ENCODE assay signal across 34 cellular contexts in genomic region chr5:140544986-140545385, GRCh38.
"Had no signal": no experiment of that assay in that cellular context is flagged by ENCODE, and none has a peak within 500 bp of the region (broad histone marks: within the 10 kb centered on the region; RNA-seq: fewer than 3 reads in every experiment).

No MANE protein-coding gene starts in this region.

- H3K27me3 Mint-ChIP-seq: activated CD4-positive, alpha-beta T cell treated with anti-CD3 and anti-CD28 coated beads for 36 hours; activated naive CD8-positive, alpha-beta T cell treated with anti-CD3 and anti-CD28 coated beads for 36 hours; stimulated activated naive CD8-positive, alpha-beta T cell treated with anti-CD3 and anti-CD28 coated beads, Interleukin-15, Interleukin-2, amounts not matched to agents 100 ng/mL and 50 ng/mL, for 24 hours; type B pancreatic cell had no signal

- H3K9ac ChIP-seq: SK-N-SH had no signal

- H3K9me3 ChIP-seq: ascending aorta, colonic mucosa, gastroesophageal sphincter, ovary, prostate gland, SK-N-SH, thoracic aorta, uterus had no signal

- H3K4me3 ChIP-seq: ascending aorta, cardiac muscle cell, colonic mucosa, dorsolateral prefrontal cortex, gastroesophageal sphincter, ovary, prostate gland, skin epidermis, thoracic aorta, uterus had no signal

- H3K27me3 ChIP-seq: ascending aorta, cardiac muscle cell, colonic mucosa, dorsolateral prefrontal cortex, gastroesophageal sphincter, ovary, uterus had no signal

- H3K36me3 ChIP-seq: ovary, uterus had no signal

- ATAC-seq: activated CD4-positive, alpha-beta T cell treated with anti-CD3 and anti-CD28 coated beads for 36 hours; activated T-cell treated with anti-CD3 and anti-CD28 coated beads, Interleukin-2, amount 50 U/mL, for 4 hours; gastroesophageal sphincter; left colon; sciatic nerve had no signal

- H3K4me3 Mint-ChIP-seq: activated CD4-positive, alpha-beta T cell treated with anti-CD3 and anti-CD28 coated beads for 36 hours; activated naive CD8-positive, alpha-beta T cell treated with anti-CD3 and anti-CD28 coated beads for 36 hours; activated T-cell treated with anti-CD3 and anti-CD28 coated beads, Interleukin-2, amount 50 U/mL, for 4 hours; brain; nephron; stimulated activated naive CD8-positive, alpha-beta T cell treated with anti-CD3 and anti-CD28 coated beads, Interleukin-15, Interleukin-2, amounts not matched to agents 100 ng/mL and 50 ng/mL, for 24 hours; type B pancreatic cell had no signal

- H3K27ac Mint-ChIP-seq: activated CD4-positive, alpha-beta T cell treated with anti-CD3 and anti-CD28 coated beads for 36 hours; activated naive CD8-positive, alpha-beta T cell treated with anti-CD3 and anti-CD28 coated beads for 36 hours; activated T-helper 2 cell treated with anti-CD3 and anti-CD28 coated beads, Interferon-gamma antibody, Interleukin-2, Interleukin-4, amounts not matched to agents 10 μg/mL and 5 μg/mL and 100 μg/mL, durations not matched to agents 14 hours and 24 hours and 36 hours; brain; nephron had no signal

- DNase-seq: activated CD4-positive, alpha-beta T cell treated with anti-CD3 and anti-CD28 coated beads for 36 hours; activated CD4-positive, alpha-beta T cell treated with anti-CD3 and anti-CD28 coated beads, Interleukin-2, amount 50 U/mL, for 48 hours; activated CD4-positive, CD25-positive, alpha-beta regulatory T cell; activated CD8-positive, alpha-beta memory T cell treated with anti-CD3 and anti-CD28 coated beads, Interleukin-2, amount 50 U/mL, for 48 hours; activated naive CD8-positive, alpha-beta T cell treated with anti-CD3 and anti-CD28 coated beads for 36 hours; activated T-cell treated with anti-CD3 and anti-CD28 coated beads, Interleukin-2, amount 50 U/mL, for 4 hours; cerebellar nuclear complex; colonic mucosa; dorsolateral prefrontal cortex; effector memory CD4-positive, alpha-beta T cell; erythroblast; head of caudate nucleus; hippocampal formation; left colon; mammary epithelial cell; midbrain; ovary; retina; SK-N-SH; stimulated activated CD4-positive, alpha-beta T cell treated with anti-CD3 and anti-CD28 coated beads, Interleukin-12 subunit alpha, Interleukin-12 subunit beta, amount 100 ng/mL, for 4 hours; stimulated activated CD4-positive, alpha-beta T cell treated with anti-CD3 and anti-CD28 coated beads, Interleukin-4, amount 100 ng/mL, for 1 hour; uterus had no signal

- H3K27ac ChIP-seq: ascending aorta, cardiac muscle cell, colonic mucosa, dorsolateral prefrontal cortex, ovary, skin epidermis, thoracic aorta, uterus had no signal

- H3K4me2 ChIP-seq: SK-N-SH had no signal

- H3K9me3 Mint-ChIP-seq: activated naive CD8-positive, alpha-beta T cell treated with anti-CD3 and anti-CD28 coated beads for 36 hours; activated T-cell treated with anti-CD3 and anti-CD28 coated beads, Interleukin-2, amount 50 U/mL, for 4 hours; activated T-helper 2 cell treated with anti-CD3 and anti-CD28 coated beads, Interferon-gamma antibody, Interleukin-2, Interleukin-4, amounts not matched to agents 10 μg/mL and 5 μg/mL and 100 μg/mL, durations not matched to agents 14 hours and 24 hours and 36 hours; brain; nephron; stimulated activated naive CD8-positive, alpha-beta T cell treated with anti-CD3 and anti-CD28 coated beads, Interleukin-15, Interleukin-2, amounts not matched to agents 100 ng/mL and 50 ng/mL, for 24 hours; type B pancreatic cell had no signal
